In the genomic region with DNA sequence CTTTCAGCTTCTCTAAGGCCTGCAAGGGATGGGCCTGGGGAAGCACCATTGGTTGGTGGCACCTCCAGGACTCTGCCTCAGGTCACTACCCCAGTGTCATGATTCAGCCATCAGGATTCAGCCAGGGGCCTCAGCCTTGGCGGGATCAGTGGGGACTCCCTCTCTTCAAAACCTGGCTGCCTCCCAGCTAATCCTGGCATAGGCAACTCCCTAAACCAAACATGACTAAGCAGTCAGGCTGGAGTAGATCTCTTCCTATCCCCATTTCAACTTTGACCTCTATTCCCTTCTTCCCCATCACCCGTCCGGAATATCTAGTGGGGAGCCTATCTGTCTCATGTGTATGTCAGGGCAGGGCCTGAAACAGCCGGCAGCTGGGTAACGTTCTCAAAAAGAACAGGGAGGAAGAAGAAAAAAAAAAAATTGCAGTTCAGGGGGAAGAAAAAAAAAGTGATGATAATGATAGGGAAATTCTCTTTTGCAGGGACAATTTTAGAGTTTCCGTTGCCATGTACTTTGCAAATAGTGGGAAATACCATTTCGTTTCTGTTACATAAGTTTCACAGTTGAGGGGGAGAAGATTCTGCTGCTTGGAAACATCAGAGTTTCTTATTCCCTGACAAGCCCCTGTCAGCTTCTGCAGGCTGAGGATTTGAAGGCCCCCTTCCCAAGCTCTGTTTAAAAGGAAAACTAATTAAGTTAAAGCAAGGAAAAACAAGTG, we compare ENCODE assay signal across 1 cellular context.
TF ChIP-seq lines count a peak whose summit lies in the region.

No MANE protein-coding gene starts in this region.

TF ChIP-seq in K562, 482 proteins besides CTCF, POLR2A, EP300 and RAD21 (continues in another document):
- no peak for TF ChIP-seq CHD4 (IDR thresholded peaks at IDR 0.05; ENCODE audit: insufficient read depth, insufficient replicate concordance, low read depth, low read length, poor library complexity, severe bottlenecking)
- no peak for TF ChIP-seq DACH1 (IDR thresholded peaks at IDR 0.05; ENCODE audit: partially characterized antibody)
- TF ChIP-seq, protein P1, sequence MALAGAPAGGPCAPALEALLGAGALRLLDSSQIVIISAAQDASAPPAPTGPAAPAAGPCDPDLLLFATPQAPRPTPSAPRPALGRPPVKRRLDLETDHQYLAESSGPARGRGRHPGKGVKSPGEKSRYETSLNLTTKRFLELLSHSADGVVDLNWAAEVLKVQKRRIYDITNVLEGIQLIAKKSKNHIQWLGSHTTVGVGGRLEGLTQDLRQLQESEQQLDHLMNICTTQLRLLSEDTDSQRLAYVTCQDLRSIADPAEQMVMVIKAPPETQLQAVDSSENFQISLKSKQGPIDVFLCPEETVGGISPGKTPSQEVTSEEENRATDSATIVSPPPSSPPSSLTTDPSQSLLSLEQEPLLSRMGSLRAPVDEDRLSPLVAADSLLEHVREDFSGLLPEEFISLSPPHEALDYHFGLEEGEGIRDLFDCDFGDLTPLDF (CRISPR knock-in tag; IDR thresholded peaks at IDR 0.05) = no peak
- no peak for TF ChIP-seq WHSC1 (IDR thresholded peaks at IDR 0.05; ENCODE audit: low read length)
- peak; percentile 85 for TF ChIP-seq NR2C1 (IDR thresholded peaks at IDR 0.05)
- peak; percentile 94 for TF ChIP-seq NR2C1 (tag; IDR thresholded peaks at IDR 0.05)
- TF ChIP-seq, protein P2, sequence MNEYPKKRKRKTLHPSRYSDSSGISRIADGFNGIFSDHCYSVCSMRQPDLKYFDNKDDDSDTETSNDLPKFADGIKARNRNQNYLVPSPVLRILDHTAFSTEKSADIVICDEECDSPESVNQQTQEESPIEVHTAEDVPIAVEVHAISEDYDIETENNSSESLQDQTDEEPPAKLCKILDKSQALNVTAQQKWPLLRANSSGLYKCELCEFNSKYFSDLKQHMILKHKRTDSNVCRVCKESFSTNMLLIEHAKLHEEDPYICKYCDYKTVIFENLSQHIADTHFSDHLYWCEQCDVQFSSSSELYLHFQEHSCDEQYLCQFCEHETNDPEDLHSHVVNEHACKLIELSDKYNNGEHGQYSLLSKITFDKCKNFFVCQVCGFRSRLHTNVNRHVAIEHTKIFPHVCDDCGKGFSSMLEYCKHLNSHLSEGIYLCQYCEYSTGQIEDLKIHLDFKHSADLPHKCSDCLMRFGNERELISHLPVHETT (CRISPR knock-in tag; conservative IDR thresholded peaks at IDR 0.05 in 1 of 2, IDR thresholded peaks at IDR 0.05 in 1 of 2) = no peak
- TF ChIP-seq TBL1XR1 (IDR thresholded peaks at IDR 0.05; ENCODE audit: low read length in 2 of 2) = 0 out of 4 replicates have a peak, but pooled peaks of 1 of the 2 experiments have one; percentile 19
- TF ChIP-seq MAFG (tag; conservative IDR thresholded peaks at IDR 0.05) = peak; percentile 65
- no peak for TF ChIP-seq ZNF232 (CRISPR knock-in tag; IDR thresholded peaks at IDR 0.05)
- no peak for TF ChIP-seq CHD1 (IDR thresholded peaks at IDR 0.05; ENCODE audit: low read length)
- TF ChIP-seq, protein P3, sequence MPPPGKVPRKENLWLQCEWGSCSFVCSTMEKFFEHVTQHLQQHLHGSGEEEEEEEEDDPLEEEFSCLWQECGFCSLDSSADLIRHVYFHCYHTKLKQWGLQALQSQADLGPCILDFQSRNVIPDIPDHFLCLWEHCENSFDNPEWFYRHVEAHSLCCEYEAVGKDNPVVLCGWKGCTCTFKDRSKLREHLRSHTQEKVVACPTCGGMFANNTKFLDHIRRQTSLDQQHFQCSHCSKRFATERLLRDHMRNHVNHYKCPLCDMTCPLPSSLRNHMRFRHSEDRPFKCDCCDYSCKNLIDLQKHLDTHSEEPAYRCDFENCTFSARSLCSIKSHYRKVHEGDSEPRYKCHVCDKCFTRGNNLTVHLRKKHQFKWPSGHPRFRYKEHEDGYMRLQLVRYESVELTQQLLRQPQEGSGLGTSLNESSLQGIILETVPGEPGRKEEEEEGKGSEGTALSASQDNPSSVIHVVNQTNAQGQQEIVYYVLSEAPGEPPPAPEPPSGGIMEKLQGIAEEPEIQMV (tag; conservative IDR thresholded peaks at IDR 0.05; ENCODE audit: low read depth) = no peak
- TF ChIP-seq FOSL1 (tag; conservative IDR thresholded peaks at IDR 0.05) = peak; percentile 58
- TF ChIP-seq ZC3H11A (IDR thresholded peaks at IDR 0.05; ENCODE audit: low read depth, low read length) = no peak
- TF ChIP-seq, protein P4, sequence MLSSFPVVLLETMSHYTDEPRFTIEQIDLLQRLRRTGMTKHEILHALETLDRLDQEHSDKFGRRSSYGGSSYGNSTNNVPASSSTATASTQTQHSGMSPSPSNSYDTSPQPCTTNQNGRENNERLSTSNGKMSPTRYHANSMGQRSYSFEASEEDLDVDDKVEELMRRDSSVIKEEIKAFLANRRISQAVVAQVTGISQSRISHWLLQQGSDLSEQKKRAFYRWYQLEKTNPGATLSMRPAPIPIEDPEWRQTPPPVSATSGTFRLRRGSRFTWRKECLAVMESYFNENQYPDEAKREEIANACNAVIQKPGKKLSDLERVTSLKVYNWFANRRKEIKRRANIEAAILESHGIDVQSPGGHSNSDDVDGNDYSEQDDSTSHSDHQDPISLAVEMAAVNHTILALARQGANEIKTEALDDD (IDR thresholded peaks at IDR 0.05) = 0 out of 2 replicates have a peak, but pooled peaks have one; percentile 34
- TF ChIP-seq NFIC (IDR thresholded peaks at IDR 0.05) = peak; percentile 71
- no peak for TF ChIP-seq SMAD2 (IDR thresholded peaks at IDR 0.05; ENCODE audit: low read depth, low read length)
- TF ChIP-seq ARNT (IDR thresholded peaks at IDR 0.05) = no peak
- no peak for TF ChIP-seq SETDB1 (IDR thresholded peaks at IDR 0.05; ENCODE audit: low read length)
- 0 out of 4 replicates have a peak, but pooled peaks of 1 of the 2 experiments have one; percentile 9 for TF ChIP-seq TRIM24 (IDR thresholded peaks at IDR 0.05)
- TF ChIP-seq ZNF124 (CRISPR knock-in tag; IDR thresholded peaks at IDR 0.05) = no peak
- peak in 1 of 2 experiments; percentile 48; a peak in 1 of 4 replicates for TF ChIP-seq RCOR1 (IDR thresholded peaks at IDR 0.05; ENCODE audit: borderline replicate concordance in 1 of 2, low read depth in 2 of 2, low read length in 2 of 2)
- no peak for TF ChIP-seq NUFIP1 (IDR thresholded peaks at IDR 0.05; ENCODE audit: partially characterized antibody)
- TF ChIP-seq NFRKB (IDR thresholded peaks at IDR 0.05; ENCODE audit: low read depth) = no peak
- TF ChIP-seq CBFA2T3 (IDR thresholded peaks at IDR 0.05) = 0 out of 2 replicates have a peak, but pooled peaks have one; percentile 12
- TF ChIP-seq MAFK (IDR thresholded peaks at IDR 0.05; ENCODE audit: low read length) = peak; percentile 38; the same call in 1 of the 2 replicates
- TF ChIP-seq SRSF7 (optimal IDR thresholded peaks at IDR 0.05; ENCODE audit: low read depth, low read length) = no peak
- TF ChIP-seq, protein P5, sequence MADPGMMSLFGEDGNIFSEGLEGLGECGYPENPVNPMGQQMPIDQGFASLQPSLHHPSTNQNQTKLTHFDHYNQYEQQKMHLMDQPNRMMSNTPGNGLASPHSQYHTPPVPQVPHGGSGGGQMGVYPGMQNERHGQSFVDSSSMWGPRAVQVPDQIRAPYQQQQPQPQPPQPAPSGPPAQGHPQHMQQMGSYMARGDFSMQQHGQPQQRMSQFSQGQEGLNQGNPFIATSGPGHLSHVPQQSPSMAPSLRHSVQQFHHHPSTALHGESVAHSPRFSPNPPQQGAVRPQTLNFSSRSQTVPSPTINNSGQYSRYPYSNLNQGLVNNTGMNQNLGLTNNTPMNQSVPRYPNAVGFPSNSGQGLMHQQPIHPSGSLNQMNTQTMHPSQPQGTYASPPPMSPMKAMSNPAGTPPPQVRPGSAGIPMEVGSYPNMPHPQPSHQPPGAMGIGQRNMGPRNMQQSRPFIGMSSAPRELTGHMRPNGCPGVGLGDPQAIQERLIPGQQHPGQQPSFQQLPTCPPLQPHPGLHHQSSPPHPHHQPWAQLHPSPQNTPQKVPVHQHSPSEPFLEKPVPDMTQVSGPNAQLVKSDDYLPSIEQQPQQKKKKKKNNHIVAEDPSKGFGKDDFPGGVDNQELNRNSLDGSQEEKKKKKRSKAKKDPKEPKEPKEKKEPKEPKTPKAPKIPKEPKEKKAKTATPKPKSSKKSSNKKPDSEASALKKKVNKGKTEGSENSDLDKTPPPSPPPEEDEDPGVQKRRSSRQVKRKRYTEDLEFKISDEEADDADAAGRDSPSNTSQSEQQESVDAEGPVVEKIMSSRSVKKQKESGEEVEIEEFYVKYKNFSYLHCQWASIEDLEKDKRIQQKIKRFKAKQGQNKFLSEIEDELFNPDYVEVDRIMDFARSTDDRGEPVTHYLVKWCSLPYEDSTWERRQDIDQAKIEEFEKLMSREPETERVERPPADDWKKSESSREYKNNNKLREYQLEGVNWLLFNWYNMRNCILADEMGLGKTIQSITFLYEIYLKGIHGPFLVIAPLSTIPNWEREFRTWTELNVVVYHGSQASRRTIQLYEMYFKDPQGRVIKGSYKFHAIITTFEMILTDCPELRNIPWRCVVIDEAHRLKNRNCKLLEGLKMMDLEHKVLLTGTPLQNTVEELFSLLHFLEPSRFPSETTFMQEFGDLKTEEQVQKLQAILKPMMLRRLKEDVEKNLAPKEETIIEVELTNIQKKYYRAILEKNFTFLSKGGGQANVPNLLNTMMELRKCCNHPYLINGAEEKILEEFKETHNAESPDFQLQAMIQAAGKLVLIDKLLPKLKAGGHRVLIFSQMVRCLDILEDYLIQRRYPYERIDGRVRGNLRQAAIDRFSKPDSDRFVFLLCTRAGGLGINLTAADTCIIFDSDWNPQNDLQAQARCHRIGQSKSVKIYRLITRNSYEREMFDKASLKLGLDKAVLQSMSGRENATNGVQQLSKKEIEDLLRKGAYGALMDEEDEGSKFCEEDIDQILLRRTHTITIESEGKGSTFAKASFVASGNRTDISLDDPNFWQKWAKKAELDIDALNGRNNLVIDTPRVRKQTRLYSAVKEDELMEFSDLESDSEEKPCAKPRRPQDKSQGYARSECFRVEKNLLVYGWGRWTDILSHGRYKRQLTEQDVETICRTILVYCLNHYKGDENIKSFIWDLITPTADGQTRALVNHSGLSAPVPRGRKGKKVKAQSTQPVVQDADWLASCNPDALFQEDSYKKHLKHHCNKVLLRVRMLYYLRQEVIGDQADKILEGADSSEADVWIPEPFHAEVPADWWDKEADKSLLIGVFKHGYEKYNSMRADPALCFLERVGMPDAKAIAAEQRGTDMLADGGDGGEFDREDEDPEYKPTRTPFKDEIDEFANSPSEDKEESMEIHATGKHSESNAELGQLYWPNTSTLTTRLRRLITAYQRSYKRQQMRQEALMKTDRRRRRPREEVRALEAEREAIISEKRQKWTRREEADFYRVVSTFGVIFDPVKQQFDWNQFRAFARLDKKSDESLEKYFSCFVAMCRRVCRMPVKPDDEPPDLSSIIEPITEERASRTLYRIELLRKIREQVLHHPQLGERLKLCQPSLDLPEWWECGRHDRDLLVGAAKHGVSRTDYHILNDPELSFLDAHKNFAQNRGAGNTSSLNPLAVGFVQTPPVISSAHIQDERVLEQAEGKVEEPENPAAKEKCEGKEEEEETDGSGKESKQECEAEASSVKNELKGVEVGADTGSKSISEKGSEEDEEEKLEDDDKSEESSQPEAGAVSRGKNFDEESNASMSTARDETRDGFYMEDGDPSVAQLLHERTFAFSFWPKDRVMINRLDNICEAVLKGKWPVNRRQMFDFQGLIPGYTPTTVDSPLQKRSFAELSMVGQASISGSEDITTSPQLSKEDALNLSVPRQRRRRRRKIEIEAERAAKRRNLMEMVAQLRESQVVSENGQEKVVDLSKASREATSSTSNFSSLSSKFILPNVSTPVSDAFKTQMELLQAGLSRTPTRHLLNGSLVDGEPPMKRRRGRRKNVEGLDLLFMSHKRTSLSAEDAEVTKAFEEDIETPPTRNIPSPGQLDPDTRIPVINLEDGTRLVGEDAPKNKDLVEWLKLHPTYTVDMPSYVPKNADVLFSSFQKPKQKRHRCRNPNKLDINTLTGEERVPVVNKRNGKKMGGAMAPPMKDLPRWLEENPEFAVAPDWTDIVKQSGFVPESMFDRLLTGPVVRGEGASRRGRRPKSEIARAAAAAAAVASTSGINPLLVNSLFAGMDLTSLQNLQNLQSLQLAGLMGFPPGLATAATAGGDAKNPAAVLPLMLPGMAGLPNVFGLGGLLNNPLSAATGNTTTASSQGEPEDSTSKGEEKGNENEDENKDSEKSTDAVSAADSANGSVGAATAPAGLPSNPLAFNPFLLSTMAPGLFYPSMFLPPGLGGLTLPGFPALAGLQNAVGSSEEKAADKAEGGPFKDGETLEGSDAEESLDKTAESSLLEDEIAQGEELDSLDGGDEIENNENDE (IDR thresholded peaks at IDR 0.05; ENCODE audit: low read depth, low read length) = no peak
- no peak for TF ChIP-seq SREBF1 (IDR thresholded peaks at IDR 0.05; ENCODE audit: borderline replicate concordance, low read depth, low read length)
- TF ChIP-seq, protein P6, sequence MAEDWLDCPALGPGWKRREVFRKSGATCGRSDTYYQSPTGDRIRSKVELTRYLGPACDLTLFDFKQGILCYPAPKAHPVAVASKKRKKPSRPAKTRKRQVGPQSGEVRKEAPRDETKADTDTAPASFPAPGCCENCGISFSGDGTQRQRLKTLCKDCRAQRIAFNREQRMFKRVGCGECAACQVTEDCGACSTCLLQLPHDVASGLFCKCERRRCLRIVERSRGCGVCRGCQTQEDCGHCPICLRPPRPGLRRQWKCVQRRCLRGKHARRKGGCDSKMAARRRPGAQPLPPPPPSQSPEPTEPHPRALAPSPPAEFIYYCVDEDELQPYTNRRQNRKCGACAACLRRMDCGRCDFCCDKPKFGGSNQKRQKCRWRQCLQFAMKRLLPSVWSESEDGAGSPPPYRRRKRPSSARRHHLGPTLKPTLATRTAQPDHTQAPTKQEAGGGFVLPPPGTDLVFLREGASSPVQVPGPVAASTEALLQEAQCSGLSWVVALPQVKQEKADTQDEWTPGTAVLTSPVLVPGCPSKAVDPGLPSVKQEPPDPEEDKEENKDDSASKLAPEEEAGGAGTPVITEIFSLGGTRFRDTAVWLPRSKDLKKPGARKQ (CRISPR knock-in tag; IDR thresholded peaks at IDR 0.05) = no peak
- no peak for TF ChIP-seq ZNF830 (CRISPR knock-in tag; IDR thresholded peaks at IDR 0.05)
- no peak for TF ChIP-seq ZZZ3 (IDR thresholded peaks at IDR 0.05)
- TF ChIP-seq OTX1 (CRISPR knock-in tag; IDR thresholded peaks at IDR 0.05) = no peak
- TF ChIP-seq NCOR1 (IDR thresholded peaks at IDR 0.05) = peak; percentile 45
- no peak for TF ChIP-seq L3MBTL2 (IDR thresholded peaks at IDR 0.05)
- TF ChIP-seq RUNX1 (IDR thresholded peaks at IDR 0.05; ENCODE audit: low read depth) = no peak
- TF ChIP-seq KDM1A (IDR thresholded peaks at IDR 0.05) = 0 out of 4 replicates have a peak, but pooled peaks of 1 of the 2 experiments have one; percentile 9
- peak; percentile 48; the same call in 1 of the 2 replicates for TF ChIP-seq MAFF (IDR thresholded peaks at IDR 0.05; ENCODE audit: low read length)
- no peak for TF ChIP-seq THRAP3 (IDR thresholded peaks at IDR 0.05; ENCODE audit: borderline replicate concordance)
- peak; percentile 37; the same call in 1 of the 2 replicates for TF ChIP-seq DPF2 (IDR thresholded peaks at IDR 0.05)
- no peak for TF ChIP-seq MCM2 (IDR thresholded peaks at IDR 0.05; ENCODE audit: low read depth)
- TF ChIP-seq ZNF384 (IDR thresholded peaks at IDR 0.05; ENCODE audit: low read depth, low read length) = peak; percentile 54
- no peak for TF ChIP-seq CREBBP (IDR thresholded peaks at IDR 0.05; ENCODE audit: low read depth, low read length)
- TF ChIP-seq BACH1 (tag; IDR thresholded peaks at IDR 0.05) = 0 out of 2 replicates have a peak, but pooled peaks have one; percentile 22
- peak; percentile 43; the same call in 1 of the 2 replicates for TF ChIP-seq ELF4 (CRISPR knock-in tag; IDR thresholded peaks at IDR 0.05)
- TF ChIP-seq, protein P7, sequence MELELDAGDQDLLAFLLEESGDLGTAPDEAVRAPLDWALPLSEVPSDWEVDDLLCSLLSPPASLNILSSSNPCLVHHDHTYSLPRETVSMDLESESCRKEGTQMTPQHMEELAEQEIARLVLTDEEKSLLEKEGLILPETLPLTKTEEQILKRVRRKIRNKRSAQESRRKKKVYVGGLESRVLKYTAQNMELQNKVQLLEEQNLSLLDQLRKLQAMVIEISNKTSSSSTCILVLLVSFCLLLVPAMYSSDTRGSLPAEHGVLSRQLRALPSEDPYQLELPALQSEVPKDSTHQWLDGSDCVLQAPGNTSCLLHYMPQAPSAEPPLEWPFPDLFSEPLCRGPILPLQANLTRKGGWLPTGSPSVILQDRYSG (tag; conservative IDR thresholded peaks at IDR 0.05; ENCODE audit: low read depth) = no peak
